In the genomic region with DNA sequence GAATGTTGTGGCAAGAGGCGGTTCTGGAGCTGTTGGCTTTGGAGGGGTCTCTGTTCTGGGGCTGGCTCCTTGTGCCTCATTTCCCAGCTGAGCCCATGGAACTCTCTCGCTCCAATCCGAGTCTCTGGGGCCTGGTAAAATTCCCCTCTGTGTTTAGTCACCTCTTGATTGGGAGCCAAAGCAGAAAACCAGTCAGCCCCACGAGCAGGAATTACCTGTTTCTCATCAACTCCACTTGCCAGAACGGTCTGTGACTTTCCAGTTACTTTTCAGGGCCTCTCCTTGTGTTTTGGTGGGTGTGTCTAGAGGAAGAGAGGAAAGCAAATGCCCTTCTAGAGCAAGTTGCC, we compare ENCODE assay signal across 2 cellular contexts.
TF ChIP-seq lines count a peak whose summit lies in the region.

No MANE protein-coding gene starts in this region.

TF ChIP-seq in A549, 52 proteins besides CTCF, POLR2A, EP300 and RAD21 (continued from another document):
- TF ChIP-seq PHF8 (IDR thresholded peaks at IDR 0.05; ENCODE audit: borderline replicate concordance, low read depth) = 0 out of 2 replicates have a peak, but pooled peaks have one; percentile 12
- peak; percentile 58 for TF ChIP-seq HOXB5 (CRISPR knock-in tag; IDR thresholded peaks at IDR 0.05)
- no peak for TF ChIP-seq JUN (IDR thresholded peaks at IDR 0.05)
- no peak for TF ChIP-seq CBX8 (IDR thresholded peaks at IDR 0.05)
- TF ChIP-seq, protein P1, sequence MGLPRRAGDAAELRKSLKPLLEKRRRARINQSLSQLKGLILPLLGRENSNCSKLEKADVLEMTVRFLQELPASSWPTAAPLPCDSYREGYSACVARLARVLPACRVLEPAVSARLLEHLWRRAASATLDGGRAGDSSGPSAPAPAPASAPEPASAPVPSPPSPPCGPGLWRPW (IDR thresholded peaks at IDR 0.05) = no peak
- TF ChIP-seq, protein P2, sequence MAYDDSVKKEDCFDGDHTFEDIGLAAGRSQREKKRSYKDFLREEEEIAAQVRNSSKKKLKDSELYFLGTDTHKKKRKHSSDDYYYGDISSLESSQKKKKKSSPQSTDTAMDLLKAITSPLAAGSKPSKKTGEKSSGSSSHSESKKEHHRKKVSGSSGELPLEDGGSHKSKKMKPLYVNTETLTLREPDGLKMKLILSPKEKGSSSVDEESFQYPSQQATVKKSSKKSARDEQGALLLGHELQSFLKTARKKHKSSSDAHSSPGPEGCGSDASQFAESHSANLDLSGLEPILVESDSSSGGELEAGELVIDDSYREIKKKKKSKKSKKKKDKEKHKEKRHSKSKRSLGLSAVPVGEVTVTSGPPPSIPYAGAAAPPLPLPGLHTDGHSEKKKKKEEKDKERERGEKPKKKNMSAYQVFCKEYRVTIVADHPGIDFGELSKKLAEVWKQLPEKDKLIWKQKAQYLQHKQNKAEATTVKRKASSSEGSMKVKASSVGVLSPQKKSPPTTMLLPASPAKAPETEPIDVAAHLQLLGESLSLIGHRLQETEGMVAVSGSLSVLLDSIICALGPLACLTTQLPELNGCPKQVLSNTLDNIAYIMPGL (CRISPR knock-in tag; IDR thresholded peaks at IDR 0.05; ENCODE audit: borderline replicate concordance) = no peak
- TF ChIP-seq ZNF302 (CRISPR knock-in tag; IDR thresholded peaks at IDR 0.05) = no peak
- 0 out of 2 replicates have a peak, but pooled peaks have one; percentile 24 for TF ChIP-seq TP53 (CRISPR knock-in tag; IDR thresholded peaks at IDR 0.05)
- no peak for TF ChIP-seq RCOR1 (IDR thresholded peaks at IDR 0.05; ENCODE audit: low read depth, low read length)
- 0 out of 2 replicates have a peak, but pooled peaks have one; percentile 15 for TF ChIP-seq FOXS1 (CRISPR knock-in tag; IDR thresholded peaks at IDR 0.05)
- no peak for TF ChIP-seq FOSB (CRISPR knock-in tag; IDR thresholded peaks at IDR 0.05)

TF ChIP-seq in HEK293, 187 proteins besides CTCF, POLR2A, EP300 and RAD21 (continued from another document):
- TF ChIP-seq, protein P3, sequence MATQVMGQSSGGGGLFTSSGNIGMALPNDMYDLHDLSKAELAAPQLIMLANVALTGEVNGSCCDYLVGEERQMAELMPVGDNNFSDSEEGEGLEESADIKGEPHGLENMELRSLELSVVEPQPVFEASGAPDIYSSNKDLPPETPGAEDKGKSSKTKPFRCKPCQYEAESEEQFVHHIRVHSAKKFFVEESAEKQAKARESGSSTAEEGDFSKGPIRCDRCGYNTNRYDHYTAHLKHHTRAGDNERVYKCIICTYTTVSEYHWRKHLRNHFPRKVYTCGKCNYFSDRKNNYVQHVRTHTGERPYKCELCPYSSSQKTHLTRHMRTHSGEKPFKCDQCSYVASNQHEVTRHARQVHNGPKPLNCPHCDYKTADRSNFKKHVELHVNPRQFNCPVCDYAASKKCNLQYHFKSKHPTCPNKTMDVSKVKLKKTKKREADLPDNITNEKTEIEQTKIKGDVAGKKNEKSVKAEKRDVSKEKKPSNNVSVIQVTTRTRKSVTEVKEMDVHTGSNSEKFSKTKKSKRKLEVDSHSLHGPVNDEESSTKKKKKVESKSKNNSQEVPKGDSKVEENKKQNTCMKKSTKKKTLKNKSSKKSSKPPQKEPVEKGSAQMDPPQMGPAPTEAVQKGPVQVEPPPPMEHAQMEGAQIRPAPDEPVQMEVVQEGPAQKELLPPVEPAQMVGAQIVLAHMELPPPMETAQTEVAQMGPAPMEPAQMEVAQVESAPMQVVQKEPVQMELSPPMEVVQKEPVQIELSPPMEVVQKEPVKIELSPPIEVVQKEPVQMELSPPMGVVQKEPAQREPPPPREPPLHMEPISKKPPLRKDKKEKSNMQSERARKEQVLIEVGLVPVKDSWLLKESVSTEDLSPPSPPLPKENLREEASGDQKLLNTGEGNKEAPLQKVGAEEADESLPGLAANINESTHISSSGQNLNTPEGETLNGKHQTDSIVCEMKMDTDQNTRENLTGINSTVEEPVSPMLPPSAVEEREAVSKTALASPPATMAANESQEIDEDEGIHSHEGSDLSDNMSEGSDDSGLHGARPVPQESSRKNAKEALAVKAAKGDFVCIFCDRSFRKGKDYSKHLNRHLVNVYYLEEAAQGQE (tag by site-specific recombination; IDR thresholded peaks at IDR 0.05) = 0 out of 2 replicates have a peak, but pooled peaks have one; percentile 13
- TF ChIP-seq SCRT2 (tag by site-specific recombination; IDR thresholded peaks at IDR 0.05) (peak; percentile 49; the same call in 1 of the 2 replicates), ZNF510 (tag by site-specific recombination; IDR thresholded peaks at IDR 0.05; ENCODE audit: insufficient replicate concordance) (no peak)
